In genomic region chr19:1364070-1364719, GRCh38 we compare ENCODE assay signal across 10 cellular contexts. TPM values are rescaled to one million over a fixed set of nuclear protein-coding genes. Genes with fewer than 3 reads are reported as not detected.
A peak's percentile ranks its signal among the peaks of the same experiment; 100 is the strongest.
DNase-seq lines count a peak whose midpoint lies in the region; ATAC-seq, FAIRE-seq and TF ChIP-seq lines count a peak whose summit lies in the region.
"Had no signal": no experiment of that assay in that cellular context is flagged by ENCODE, and none has a peak within 500 bp of the region (broad histone marks: within the 10 kb centered on the region; RNA-seq: fewer than 3 reads in every experiment).

No MANE protein-coding gene starts in this region.

- no peak for DNase-seq in activated CD4-positive, CD25-positive, alpha-beta regulatory T cell treated with anti-CD3 and anti-CD28 coated beads, Interleukin-2, amount 50 U/mL, for 72 hours
- DNase-seq in MM.1S: no peak
- DNase-seq in central memory CD8-positive, alpha-beta T cell (ENCODE audit: low spot score in 2 of 2): no peak
- no peak for DNase-seq in spleen
- no peak for DNase-seq in iPS-NIHi11 (ENCODE audit: low spot score)
- DNase-seq in D721Med (ENCODE audit: insufficient read length, low spot score): no peak
- DNase-seq: amygdala, NCI-H1417 treated with DMSO at 0.1 percent for 48 hours had no signal

- no peak for FAIRE-seq in D721Med (lab: Jason Lieb, UNC)

- H3K27me3 ChIP-seq in MM.1S (replicated peaks; ENCODE audit: insufficient read depth, low read length) (no peaks in the 10 kb centered on the region), spleen (replicated peaks in 1 of 7) (no peaks in the 10 kb centered on the region)

- intact Hi-C loops in spleen (cut with DNase I; ENCODE audit: low total_unique reads): no loop called here

- no peak overlapping the region for H3K4me2 ChIP-seq in MM.1S (ENCODE audit: low read depth, low read length)

- TF ChIP-seq CTCF in MM.1S (IDR thresholded peaks at IDR 0.05; ENCODE audit: low read length) (peak; percentile 25), spleen (IDR thresholded peaks at IDR 0.05 in 8 of 11, conservative IDR thresholded peaks at IDR 0.05 in 3 of 11) (peak in 3 of 11 experiments; percentile 16 to 26 (median 21)), D721Med (IDR thresholded peaks at IDR 0.05; ENCODE audit: insufficient read depth, missing control alignments) (no peak)

- H3K9me3 ChIP-seq in MM.1S (replicated peaks; ENCODE audit: insufficient read depth, low read length) (no peaks in the 10 kb centered on the region), spleen (no peaks in the 10 kb centered on the region)

- no peaks in the 10 kb centered on the region for H4K20me1 ChIP-seq in MM.1S (ENCODE audit: insufficient read depth, low read length)

- H3K27ac ChIP-seq in MM.1S (ENCODE audit: low read length) (no peak overlapping the region), spleen (peak overlapping the region in 5 of 8 donors; percentile 23 to 65 (median 53))

- H3K4me3 ChIP-seq in MM.1S (ENCODE audit: low read length): no peak overlapping the region
- no peak overlapping the region for H3K4me3 ChIP-seq in spleen

- no peaks in the 10 kb centered on the region for H3K9me3 Mint-ChIP-seq in central memory CD8-positive, alpha-beta T cell

- no peak overlapping the region for H2AFZ ChIP-seq in MM.1S (ENCODE audit: low read length)

- peak overlapping the region; percentile 40 for H3K4me3 Mint-ChIP-seq in central memory CD8-positive, alpha-beta T cell

- 45 to 76% (median 51%) methylated on average over 15 of the region's 15 CpGs for WGBS in spleen, 5 donors

- no peak for TF ChIP-seq POLR2A in spleen (IDR thresholded peaks at IDR 0.05)

- H3K4me1 Mint-ChIP-seq in central memory CD8-positive, alpha-beta T cell: no peaks in the 10 kb centered on the region

- H3K9ac ChIP-seq in MM.1S (ENCODE audit: low read length): no peak overlapping the region

- H3K27ac Mint-ChIP-seq in central memory CD8-positive, alpha-beta T cell (ENCODE audit: low read depth): peak overlapping the region; percentile 78

- H3K79me2 ChIP-seq in MM.1S (ENCODE audit: low read length): no peaks in the 10 kb centered on the region

- H3K36me3 ChIP-seq in MM.1S (replicated peaks; ENCODE audit: insufficient read depth, low read length): no peaks in the 10 kb centered on the region
- H3K36me3 ChIP-seq in spleen: peaks cover 0 to 97% (median 47%) of the 10 kb centered on the region in 6 donors

- peak; percentile 53 to 62 for ATAC-seq in activated CD4-positive, CD25-positive, alpha-beta regulatory T cell treated with anti-CD3 and anti-CD28 coated beads, Interleukin-2, amount 50 U/mL, for 24 hours
- peak; percentile 36 for ATAC-seq in central memory CD8-positive, alpha-beta T cell (replicated peaks; ENCODE audit: extremely low read depth, poor library complexity, severe bottlenecking)
- no peak for ATAC-seq in HG02642 (IDR thresholded peaks at IDR 0.05; ENCODE audit: poor library complexity, unreplicated experiment)

- H3K27me3 Mint-ChIP-seq in central memory CD8-positive, alpha-beta T cell: no peaks in the 10 kb centered on the region

- H3K4me1 ChIP-seq in MM.1S (ENCODE audit: low read length) (0 out of 2 replicates have a peak, but pooled peaks cover 7% of the 10 kb centered on the region), spleen (peaks cover 12 to 73% (median 40%) of the 10 kb centered on the region in 6 donors)

- peaks cover 6% of the 10 kb centered on the region for H3K36me3 Mint-ChIP-seq in central memory CD8-positive, alpha-beta T cell (ENCODE audit: insufficient read depth)

- no peaks in the 10 kb centered on the region for H3F3A ChIP-seq in MM.1S (ENCODE audit: insufficient read depth, low read length)

- no peaks in the 10 kb centered on the region for H3K9me2 ChIP-seq in MM.1S (replicated peaks; ENCODE audit: insufficient read depth, low read length)

RNA-seq across cellular contexts. Expression of gene NDUFS7, which starts 19.5 kb away (rescaled TPM):
- total RNA-seq in spleen: 100 to 1,000 TPM in 1 of 7 donors, 10 to 100 TPM in 6; 64.0 to 133 (median 85.2) TPM
- polyA plus RNA-seq in spleen: 100 to 1,000 TPM in 1 of 3 donors, 10 to 100 TPM in 2; 75.5 to 106 (median 78.0) TPM

RNA-seq across cellular contexts. Expression of gene GAMT, which starts 37.1 kb away (rescaled TPM):
- total RNA-seq in spleen: 10 to 100 TPM in 4 of 7 donors, 1 to 10 TPM in 3; 7.1 to 14.5 (median 11.2) TPM
- 10 to 100 TPM; 15.2 to 20.4 (median 18.2) TPM for polyA plus RNA-seq in spleen

RNA-seq across cellular contexts. Expression of gene DAZAP1, which starts 43.2 kb away (rescaled TPM):
- total RNA-seq in spleen: 100 to 1,000 TPM in 3 of 7 donors, 10 to 100 TPM in 4; 43.8 to 137 (median 94.6) TPM
- 100 to 1,000 TPM in 2 of 3 donors, 10 to 100 TPM in 1; 80.0 to 133 (median 106) TPM for polyA plus RNA-seq in spleen
